In genomic region chr3:73056365-73057150, GRCh38 we compare ENCODE assay signal across 8 cellular contexts. TPM values are rescaled to one million over a fixed set of nuclear protein-coding genes. Genes with fewer than 3 reads are reported as not detected.
A peak's percentile ranks its signal among the peaks of the same experiment; 100 is the strongest.
DNase-seq lines count a peak whose midpoint lies in the region; ATAC-seq, FAIRE-seq and TF ChIP-seq lines count a peak whose summit lies in the region.

No MANE protein-coding gene starts in this region.

- ATAC-seq in GM21528 (IDR thresholded peaks at IDR 0.05; ENCODE audit: low FRiP score, unreplicated experiment): no peak

- no peaks in the 10 kb centered on the region for H3K9me3 ChIP-seq in Karpas-422 (ENCODE audit: low read length)
- no peaks in the 10 kb centered on the region for H3K9me3 ChIP-seq in adrenal gland (replicated peaks in 1 of 3)
- no peaks in the 10 kb centered on the region for H3K9me3 ChIP-seq in right atrium auricular region
- no peaks in the 10 kb centered on the region for H3K9me3 ChIP-seq in tibial artery

- H3K9me2 ChIP-seq in Karpas-422 (replicated peaks; ENCODE audit: insufficient read depth, low read length): no peaks in the 10 kb centered on the region

- H3K4me1 ChIP-seq in Karpas-422 (ENCODE audit: low read length) (peaks cover 37% of the 10 kb centered on the region), adrenal gland (replicated peaks in 1 of 2) (peaks cover 5 to 37% of the 10 kb centered on the region in 2 donors), right atrium auricular region (peaks cover 0 to 25% of the 10 kb centered on the region in 2 donors), tibial artery (peaks cover 0 to 12% (median 2%) of the 10 kb centered on the region in 4 donors)

- peaks cover 19% of the 10 kb centered on the region; the same call in 1 of the 2 replicates for H4K20me1 ChIP-seq in Karpas-422 (ENCODE audit: insufficient read depth, low read depth, low read length)

- TF ChIP-seq CTCF in D721Med (IDR thresholded peaks at IDR 0.05; ENCODE audit: insufficient read depth, missing control alignments) (peak; percentile 45), adrenal gland (IDR thresholded peaks at IDR 0.05) (peak; percentile 35 to 77 (median 60)), right atrium auricular region (IDR thresholded peaks at IDR 0.05) (peak; percentile 27 to 66), tibial artery (IDR thresholded peaks at IDR 0.05) (peak; percentile 56 to 68)

- 6 to 9% (median 8%) methylated on average over 3 of the region's 3 CpGs for WGBS in adrenal gland, 4 donors

- H3K4me3 ChIP-seq in Karpas-422 (ENCODE audit: low read length) (no peak overlapping the region), adrenal gland (no peak overlapping the region), right atrium auricular region (no peak overlapping the region), tibial artery (no peak overlapping the region)

- DNase-seq in D721Med (ENCODE audit: insufficient read length, low spot score) (no peak), Karpas-422 (peak; percentile 73), adrenal gland (no peak), right atrium auricular region (ENCODE audit: low spot score) (no peak), tibial artery (no peak), cerebellar nuclear complex (lab: John Stamatoyannopoulos, UW) (no peak)
- no peak for DNase-seq in effector CD8-positive, alpha-beta T cell (lab: John Stamatoyannopoulos, UW)

- H3K4me2 ChIP-seq in Karpas-422 (ENCODE audit: low read depth, low read length, poor library complexity, severe bottlenecking): no peak overlapping the region

- H3K9ac ChIP-seq in Karpas-422 (ENCODE audit: low read length): no peak overlapping the region

- H3K36me3 ChIP-seq in Karpas-422 (ENCODE audit: insufficient read depth, low read length) (peaks cover 11% of the 10 kb centered on the region; the same call in 1 of the 2 replicates), adrenal gland (replicated peaks in 1 of 2) (no peaks in the 10 kb centered on the region), right atrium auricular region (no peaks in the 10 kb centered on the region), tibial artery (peaks cover 0 to 3% (median 0%) of the 10 kb centered on the region in 3 donors)

- no peak overlapping the region for H2AFZ ChIP-seq in Karpas-422 (ENCODE audit: low read length)

- no peak for TF ChIP-seq POLR2A in adrenal gland (IDR thresholded peaks at IDR 0.05)

- intact Hi-C loops in adrenal gland (cut with DNase I) (loop anchor here in 1 of 2 donors (5.0 kb wide), 1 partner anchor 119 kb away; no protein-coding TSS in a partner anchor), tibial artery (cut with DNase I; ENCODE audit: low total_unique reads) (loop anchor here (10.0 kb wide), 1 partner anchor 212 kb away; the partner anchor contains the start of gene SHQ1)

- H3K27ac ChIP-seq in Karpas-422 (ENCODE audit: low read length) (no peak overlapping the region), adrenal gland (no peak overlapping the region), right atrium auricular region (no peak overlapping the region), tibial artery (no peak overlapping the region)

- FAIRE-seq in D721Med (lab: Jason Lieb, UNC): peak; percentile 95

- peaks cover 71% of the 10 kb centered on the region for H3K79me2 ChIP-seq in Karpas-422 (ENCODE audit: low read length)

- H3K27me3 ChIP-seq in Karpas-422 (ENCODE audit: low read length) (no peaks in the 10 kb centered on the region), adrenal gland (no peaks in the 10 kb centered on the region), right atrium auricular region (no peaks in the 10 kb centered on the region), tibial artery (no peaks in the 10 kb centered on the region)

RNA-seq across cellular contexts. Expression of gene EBLN2, which starts 4.9 kb away (rescaled TPM):
- total RNA-seq in Karpas-422 (2014; rRNA removed; shearing (Covaris generic); ENCODE audit: low replicate concordance): 5.2 and 7.9 TPM in 2 replicates
- total RNA-seq in adrenal gland (1 to 10 TPM in 6 of 8 donors, under 1 TPM in 2; 0.30 to 8.7 (median 2.6) TPM), right atrium auricular region (1 to 10 TPM in 1 of 2 donors, under 1 TPM in 1; 0.67 to 1.4 TPM)
- polyA plus RNA-seq in adrenal gland: 1 to 10 TPM in 1 of 3 donors, under 1 TPM in 2; 0.27 to 1.4 (median 0.56) TPM

RNA-seq across cellular contexts. Expression of gene PPP4R2, which starts 59.9 kb away (rescaled TPM):
- total RNA-seq in Karpas-422 (2014; rRNA removed; shearing (Covaris generic); ENCODE audit: low replicate concordance): 39.3 and 61.5 TPM in 2 replicates
- total RNA-seq in adrenal gland (10 to 100 TPM; 31.7 to 90.1 (median 68.3) TPM), right atrium auricular region (10 to 100 TPM; 30.8 to 31.6 TPM)
- polyA plus RNA-seq in adrenal gland: 10 to 100 TPM; 14.2 to 40.3 (median 17.8) TPM
